ENCODE assay signal across 21 cellular contexts in the genomic region with DNA sequence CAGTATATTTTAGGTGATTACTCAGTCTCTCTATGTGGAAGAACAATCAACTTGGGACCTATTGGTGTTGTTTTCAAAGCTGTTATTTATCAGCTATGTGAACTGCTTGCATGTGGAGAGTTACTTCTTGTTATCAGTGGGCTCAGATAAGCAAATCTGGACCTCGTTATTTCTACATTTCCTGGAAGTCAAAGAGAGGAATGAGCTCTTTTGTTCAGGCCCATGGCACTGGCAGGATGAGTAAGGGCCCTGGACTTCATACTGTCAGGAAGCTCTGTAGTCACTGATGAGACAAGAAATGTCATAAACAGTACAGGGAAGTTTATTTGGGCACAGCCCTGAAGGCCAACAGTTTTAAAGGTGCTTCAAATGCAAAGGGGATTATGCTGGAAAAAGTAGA.
DNase-seq lines count a peak whose midpoint lies in the region; ATAC-seq and TF ChIP-seq lines count a peak whose summit lies in the region.
"Had no signal": no experiment of that assay in that cellular context is flagged by ENCODE, and none has a peak within 500 bp of the region (broad histone marks: within the 10 kb centered on the region; RNA-seq: fewer than 3 reads in every experiment).

No MANE protein-coding gene starts in this region.

- H3K9me3 Mint-ChIP-seq in stimulated activated effector memory CD8-positive, alpha-beta T cell treated with anti-CD3 and anti-CD28 coated beads, Interleukin-12 subunit alpha, Interleukin-12 subunit beta, amount 100 ng/mL, for 72 hours: peaks cover 11% of the 10 kb centered on the region
- H3K9me3 Mint-ChIP-seq in activated CD8-positive, alpha-beta T cell treated with anti-CD3 and anti-CD28 coated beads for 36 hours: peaks cover 6% of the 10 kb centered on the region
- H3K9me3 Mint-ChIP-seq: H9 had no signal

- H2BK12ac ChIP-seq in mesenchymal stem cell (ENCODE audit: low read length in 2 of 2): peak overlapping the region in 1 of 2 experiments; percentile 31

- no peak overlapping the region for H2AK5ac ChIP-seq in mesenchymal stem cell (ENCODE audit: low read length, severe bottlenecking)

- no peaks in the 10 kb centered on the region for H3K36me3 ChIP-seq in MG63
- no peaks in the 10 kb centered on the region for H3K36me3 ChIP-seq in brain microvascular endothelial cell (replicated peaks)
- no peaks in the 10 kb centered on the region for H3K36me3 ChIP-seq in mesenchymal stem cell (ENCODE audit: control insufficient read depth in 1 of 2, insufficient read depth in 2 of 2, low read depth in 1 of 2, low read length in 2 of 2)
- H3K36me3 ChIP-seq: tibial nerve had no signal

- no peak overlapping the region for H3K27ac Mint-ChIP-seq in stimulated activated effector memory CD8-positive, alpha-beta T cell treated with anti-CD3 and anti-CD28 coated beads, Interleukin-12 subunit alpha, Interleukin-12 subunit beta, amount 100 ng/mL, for 72 hours
- H3K27ac Mint-ChIP-seq in activated CD8-positive, alpha-beta T cell treated with anti-CD3 and anti-CD28 coated beads for 36 hours: no peak overlapping the region
- H3K27ac Mint-ChIP-seq: activated CD4-positive, alpha-beta memory T cell treated with anti-CD3 and anti-CD28 coated beads for 36 hours; activated T-cell treated with anti-CD3 and anti-CD28 coated beads, Interleukin-2, amount 50 U/mL, for 72 hours; CD4-positive, alpha-beta T cell; stimulated activated memory B cell treated with anti-CD40 and anti-IgM and Interleukin-4, amounts not matched to agents 10 μg/mL and 1 μg/mL and 100 μg/mL, for 72 hours had no signal

- no peak overlapping the region for H3K4me3 ChIP-seq in MG63
- no peak overlapping the region for H3K4me3 ChIP-seq in brain microvascular endothelial cell (ENCODE audit: low read depth, low read length)
- H3K4me3 ChIP-seq in mesenchymal stem cell (ENCODE audit: insufficient read depth in 1 of 2, low read depth in 1 of 2, low read length in 2 of 2): no peak overlapping the region
- H3K4me3 ChIP-seq: A549, mucosa of descending colon, tibial nerve had no signal

- no peak overlapping the region for H2AFZ ChIP-seq in mesenchymal stem cell (ENCODE audit: low read depth, low read length)
- H2AFZ ChIP-seq: parathyroid adenoma had no signal

- TF ChIP-seq CTCF in brain microvascular endothelial cell (IDR thresholded peaks at IDR 0.05; ENCODE audit: low read depth, low read length, missing control alignments): no peak
- no peak for TF ChIP-seq CTCF in activated CD8-positive, alpha-beta T cell treated with anti-CD3 and anti-CD28 coated beads for 36 hours (IDR thresholded peaks at IDR 0.05)

- H2BK15ac ChIP-seq in mesenchymal stem cell (ENCODE audit: low read depth, poor library complexity, severe bottlenecking): no peak overlapping the region

- H3K9ac ChIP-seq in mesenchymal stem cell (ENCODE audit: low read length): no peak overlapping the region
- H3K9ac ChIP-seq: parathyroid adenoma, SK-N-SH had no signal

- intact Hi-C loops in activated CD8-positive, alpha-beta T cell treated with anti-CD3 and anti-CD28 coated beads for 36 hours (cut with micrococcal nuclease): no loop called here

- no peaks in the 10 kb centered on the region for H3K27me3 Mint-ChIP-seq in activated CD8-positive, alpha-beta T cell treated with anti-CD3 and anti-CD28 coated beads for 36 hours
- H3K27me3 Mint-ChIP-seq: activated CD4-positive, alpha-beta memory T cell treated with anti-CD3 and anti-CD28 coated beads for 36 hours; CD4-positive, alpha-beta T cell; stimulated activated memory B cell treated with anti-CD40 and anti-IgM and Interleukin-4, amounts not matched to agents 10 μg/mL and 1 μg/mL and 100 μg/mL, for 72 hours had no signal

- in situ Hi-C loops in brain microvascular endothelial cell (cut with HindIII; ENCODE audit: low pct_ligation_motif_present, low sequenced_read_pairs): no loop called here

- ATAC-seq in HG03457 (IDR thresholded peaks at IDR 0.05; ENCODE audit: unreplicated experiment) (no peak), GM18498 (IDR thresholded peaks at IDR 0.05; ENCODE audit: unreplicated experiment) (no peak)
- no peak for ATAC-seq in stimulated activated effector memory CD8-positive, alpha-beta T cell treated with anti-CD3 and anti-CD28 coated beads, Interleukin-12 subunit alpha, Interleukin-12 subunit beta, amount 100 ng/mL, for 72 hours
- no peak for ATAC-seq in activated CD8-positive, alpha-beta T cell treated with anti-CD3 and anti-CD28 coated beads for 36 hours
- ATAC-seq: A549; activated T-cell treated with anti-CD3 and anti-CD28 coated beads, Interleukin-2, amount 50 U/mL, for 72 hours; mucosa of descending colon; stimulated activated memory B cell treated with anti-CD40 and anti-IgM and Interleukin-4, amounts not matched to agents 10 μg/mL and 1 μg/mL and 100 μg/mL, for 72 hours had no signal

- H2BK5ac ChIP-seq in mesenchymal stem cell (ENCODE audit: low read depth, low read length, poor library complexity, severe bottlenecking): no peak overlapping the region

- no peak overlapping the region for H3K4me3 Mint-ChIP-seq in stimulated activated effector memory CD8-positive, alpha-beta T cell treated with anti-CD3 and anti-CD28 coated beads, Interleukin-12 subunit alpha, Interleukin-12 subunit beta, amount 100 ng/mL, for 72 hours
- no peak overlapping the region for H3K4me3 Mint-ChIP-seq in activated CD8-positive, alpha-beta T cell treated with anti-CD3 and anti-CD28 coated beads for 36 hours
- H3K4me3 Mint-ChIP-seq: activated CD4-positive, alpha-beta memory T cell treated with anti-CD3 and anti-CD28 coated beads for 36 hours; activated T-cell treated with anti-CD3 and anti-CD28 coated beads, Interleukin-2, amount 50 U/mL, for 72 hours; CD4-positive, alpha-beta T cell; H9; stimulated activated memory B cell treated with anti-CD40 and anti-IgM and Interleukin-4, amounts not matched to agents 10 μg/mL and 1 μg/mL and 100 μg/mL, for 72 hours had no signal

- H3K4me1 ChIP-seq in mesenchymal stem cell (ENCODE audit: control insufficient read depth, insufficient read depth, low read depth, low read length): no peaks in the 10 kb centered on the region
- H3K4me1 ChIP-seq: A549, parathyroid adenoma, tibial nerve had no signal

- H3K4ac ChIP-seq in mesenchymal stem cell (ENCODE audit: low read depth in 1 of 2, low read length in 2 of 2): no peak overlapping the region

- H3K79me1 ChIP-seq in mesenchymal stem cell (replicated peaks; ENCODE audit: low read length, poor library complexity, severe bottlenecking): no peaks in the 10 kb centered on the region

- no peak overlapping the region for H3K14ac ChIP-seq in mesenchymal stem cell (ENCODE audit: low read length in 2 of 2)

- H4K91ac ChIP-seq in mesenchymal stem cell (ENCODE audit: low read length): no peak overlapping the region

- peak overlapping the region; percentile 63 for H3K27ac ChIP-seq in brain microvascular endothelial cell
- no peak overlapping the region for H3K27ac ChIP-seq in mesenchymal stem cell (ENCODE audit: low read length, poor library complexity, severe bottlenecking)
- H3K27ac ChIP-seq: A549, parathyroid adenoma, tibial nerve had no signal

- H2BK120ac ChIP-seq in mesenchymal stem cell (ENCODE audit: low read depth, low read length): no peak overlapping the region

- DNase-seq in Daoy (ENCODE audit: low read depth): peak; percentile 7
- peak; percentile 6 for DNase-seq in MG63
- DNase-seq in brain microvascular endothelial cell: peak; percentile 79
- DNase-seq in mesenchymal stem cell: peak; percentile 27
- no peak for DNase-seq in stimulated activated effector memory CD8-positive, alpha-beta T cell treated with anti-CD3 and anti-CD28 coated beads, Interleukin-12 subunit alpha, Interleukin-12 subunit beta, amount 100 ng/mL, for 72 hours (ENCODE audit: low spot score in 2 of 2)
- DNase-seq in activated CD8-positive, alpha-beta T cell treated with anti-CD3 and anti-CD28 coated beads for 36 hours: no peak
- DNase-seq: activated CD4-positive, alpha-beta memory T cell treated with anti-CD3 and anti-CD28 coated beads for 36 hours; activated T-cell treated with anti-CD3 and anti-CD28 coated beads, Interleukin-2, amount 50 U/mL, for 72 hours; CD4-positive, alpha-beta T cell; glutamatergic neuron; H9; mucosa of descending colon; NCI-H146; NCI-H446; SK-N-SH had no signal

- POLR2A ChIA-PET in activated CD8-positive, alpha-beta T cell treated with anti-CD3 and anti-CD28 coated beads for 36 hours (lab: Charles Lee): no interaction called here

- CTCF ChIA-PET in activated CD8-positive, alpha-beta T cell treated with anti-CD3 and anti-CD28 coated beads for 36 hours (lab: Charles Lee): no interaction called here

- no peak overlapping the region for H3K23ac ChIP-seq in mesenchymal stem cell (ENCODE audit: low read length in 2 of 2)

- H3K27me3 ChIP-seq in MG63: no peaks in the 10 kb centered on the region
- H3K27me3 ChIP-seq in brain microvascular endothelial cell (replicated peaks): no peaks in the 10 kb centered on the region
- no peaks in the 10 kb centered on the region for H3K27me3 ChIP-seq in mesenchymal stem cell (ENCODE audit: control insufficient read depth in 1 of 2, insufficient read depth in 1 of 2, low read length in 2 of 2)
- H3K27me3 ChIP-seq: tibial nerve had no signal

- no peaks in the 10 kb centered on the region for H3K36me3 Mint-ChIP-seq in stimulated activated effector memory CD8-positive, alpha-beta T cell treated with anti-CD3 and anti-CD28 coated beads, Interleukin-12 subunit alpha, Interleukin-12 subunit beta, amount 100 ng/mL, for 72 hours
- no peaks in the 10 kb centered on the region for H3K36me3 Mint-ChIP-seq in activated CD8-positive, alpha-beta T cell treated with anti-CD3 and anti-CD28 coated beads for 36 hours (ENCODE audit: low read depth)
- H3K36me3 Mint-ChIP-seq: activated CD4-positive, alpha-beta memory T cell treated with anti-CD3 and anti-CD28 coated beads for 36 hours; stimulated activated memory B cell treated with anti-CD40 and anti-IgM and Interleukin-4, amounts not matched to agents 10 μg/mL and 1 μg/mL and 100 μg/mL, for 72 hours had no signal

- no peak overlapping the region for H3K4me2 ChIP-seq in mesenchymal stem cell (ENCODE audit: low read length, poor library complexity, severe bottlenecking)
- H3K4me2 ChIP-seq: A549, SK-N-SH had no signal

- H3K18ac ChIP-seq in mesenchymal stem cell (ENCODE audit: low read depth in 1 of 2, low read length in 2 of 2): peak overlapping the region in 1 of 2 experiments; percentile 62

- H3K9me3 ChIP-seq in MG63 (no peaks in the 10 kb centered on the region), mesenchymal stem cell (ENCODE audit: control insufficient read depth, low read length) (no peaks in the 10 kb centered on the region)
- H3K9me3 ChIP-seq: A549, SK-N-SH had no signal

- peak overlapping the region; percentile 28 for H4K8ac ChIP-seq in mesenchymal stem cell (ENCODE audit: low read length)

- no peaks in the 10 kb centered on the region for H3K4me1 Mint-ChIP-seq in stimulated activated effector memory CD8-positive, alpha-beta T cell treated with anti-CD3 and anti-CD28 coated beads, Interleukin-12 subunit alpha, Interleukin-12 subunit beta, amount 100 ng/mL, for 72 hours
- no peaks in the 10 kb centered on the region for H3K4me1 Mint-ChIP-seq in activated CD8-positive, alpha-beta T cell treated with anti-CD3 and anti-CD28 coated beads for 36 hours (ENCODE audit: low read depth)
- H3K4me1 Mint-ChIP-seq: H9; stimulated activated memory B cell treated with anti-CD40 and anti-IgM and Interleukin-4, amounts not matched to agents 10 μg/mL and 1 μg/mL and 100 μg/mL, for 72 hours had no signal

- 2% methylated on average over 1 of the region's 1 CpG for WGBS in mesenchymal stem cell

Comparison
In these comparisons a context has a peak if more than half of its experiments do, and no peak if none do; other contexts are left out.
1. DNase-seq: peak in Daoy (single experiment), MG63 (single experiment), brain microvascular endothelial cell (single experiment) and mesenchymal stem cell (single experiment); none in stimulated activated effector memory CD8-positive, alpha-beta T cell treated with anti-CD3 and anti-CD28 coated beads, Interleukin-12 subunit alpha, Interleukin-12 subunit beta, amount 100 ng/mL, for 72 hours (0 of 2) and activated CD8-positive, alpha-beta T cell treated with anti-CD3 and anti-CD28 coated beads for 36 hours (single experiment).